In the genomic region with DNA sequence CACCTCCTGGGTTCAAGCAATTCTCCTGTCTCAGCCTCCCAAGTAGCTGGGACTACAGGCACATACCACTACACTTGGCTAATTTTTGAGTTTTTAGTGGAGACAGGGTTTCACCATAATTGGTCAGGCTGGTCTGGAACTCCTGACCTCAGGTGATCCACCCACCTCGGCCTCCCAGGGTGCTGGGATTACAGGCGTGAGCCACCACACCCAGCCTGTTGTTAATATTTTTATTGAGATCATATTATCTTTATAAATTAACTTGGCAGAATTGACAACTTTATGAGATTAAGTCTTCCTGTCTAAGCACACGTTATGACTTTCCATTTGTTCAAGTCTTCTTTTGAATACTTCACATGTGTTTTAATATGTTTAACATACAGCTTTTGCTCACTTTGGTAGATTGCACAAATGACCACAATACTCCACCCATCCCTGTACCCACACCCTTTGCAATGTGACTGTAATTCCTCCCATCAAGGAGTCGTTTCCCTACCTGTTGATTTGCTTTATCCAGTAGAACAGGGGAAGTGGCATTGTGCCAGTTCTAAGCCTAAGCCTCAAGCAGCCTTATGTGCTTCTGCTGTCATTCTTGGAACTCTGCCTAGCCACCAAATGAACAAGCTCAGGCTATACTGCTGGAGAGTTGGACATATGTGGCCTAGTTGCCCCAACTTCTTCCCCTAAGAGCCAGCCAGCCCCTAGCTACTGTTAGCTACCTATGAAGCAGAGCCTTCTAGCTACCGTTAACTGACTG, we compare ENCODE assay signal across 11 cellular contexts. TPM values are rescaled to one million over a fixed set of nuclear protein-coding genes. Genes with fewer than 3 reads are reported as not detected.
DNase-seq lines count a peak whose midpoint lies in the region; ATAC-seq and TF ChIP-seq lines count a peak whose summit lies in the region.
"Had no signal": no experiment of that assay in that cellular context is flagged by ENCODE, and none has a peak within 500 bp of the region (broad histone marks: within the 10 kb centered on the region; RNA-seq: fewer than 3 reads in every experiment).

No MANE protein-coding gene starts in this region.

- CTCF ChIA-PET in CD4-positive, alpha-beta memory T cell (lab: Charles Lee; ENCODE audit: partially characterized antibody): interaction anchor here (1.1 to 1.6 kb wide), 2 partner anchors 8 to 126 kb away, joined by 3 to 12 read pairs; a partner anchor contains a TSS

- DNase-seq in GF-D8 (lab: John Stamatoyannopoulos, UW) (peak; percentile 44), NCI-H2029 (lab: John Stamatoyannopoulos, UW) (peak; percentile 85), T47D (ENCODE audit: low read depth in 1 of 2, low spot score in 1 of 2) (peak; percentile 31 to 83), mucosa of descending colon (peak in 1 of 3 donors; percentile 75), NK-92 (lab: John Stamatoyannopoulos, UW; ENCODE audit: unreplicated experiment) (no peak), activated gamma-delta T cell (lab: John Stamatoyannopoulos, UW) (no peak)
- DNase-seq in CD4-positive, alpha-beta memory T cell: no peak
- DNase-seq: NCI-H146, pancreas had no signal

- ATAC-seq in mucosa of descending colon (peak; percentile 94), HG03108 (IDR thresholded peaks at IDR 0.05; ENCODE audit: unreplicated experiment) (no peak)

- H3K27ac Mint-ChIP-seq in CD4-positive, alpha-beta memory T cell: peak overlapping the region in 1 of 7 donors; percentile 9

- no peak overlapping the region for H3K27ac ChIP-seq in CD4-positive, alpha-beta memory T cell (ENCODE audit: low read depth, low read length)
- H3K27ac ChIP-seq: pancreas, upper lobe of left lung had no signal

- no peaks in the 10 kb centered on the region for H3K9me3 ChIP-seq in mucosa of descending colon
- no peaks in the 10 kb centered on the region for H3K9me3 ChIP-seq in CD4-positive, alpha-beta memory T cell (ENCODE audit: control insufficient read depth in 1 of 2, low read length in 2 of 2)
- H3K9me3 ChIP-seq: pancreas, upper lobe of left lung had no signal

- H3K9me3 Mint-ChIP-seq in CD4-positive, alpha-beta memory T cell: no peaks in the 10 kb centered on the region

- peaks cover 7% of the 10 kb centered on the region for H3K4me1 ChIP-seq in mucosa of descending colon (ENCODE audit: low read depth)
- no peaks in the 10 kb centered on the region for H3K4me1 ChIP-seq in CD4-positive, alpha-beta memory T cell (ENCODE audit: insufficient read depth, low read length)
- H3K4me1 ChIP-seq: upper lobe of left lung had no signal

- no peaks in the 10 kb centered on the region for H3K36me3 ChIP-seq in mucosa of descending colon (ENCODE audit: low read depth)
- no peaks in the 10 kb centered on the region for H3K36me3 ChIP-seq in CD4-positive, alpha-beta memory T cell (ENCODE audit: insufficient read depth, low read length)
- H3K36me3 ChIP-seq: pancreas, upper lobe of left lung had no signal

- no peak overlapping the region for H3K4me3 Mint-ChIP-seq in CD4-positive, alpha-beta memory T cell

- TF ChIP-seq CTCF in mucosa of descending colon (IDR thresholded peaks at IDR 0.05): no peak

- no peaks in the 10 kb centered on the region for H3K27me3 ChIP-seq in CD4-positive, alpha-beta memory T cell (ENCODE audit: insufficient read depth, low read length)
- H3K27me3 ChIP-seq: pancreas, upper lobe of left lung had no signal

- H3K36me3 Mint-ChIP-seq in CD4-positive, alpha-beta memory T cell: no peaks in the 10 kb centered on the region

- intact Hi-C loops in mucosa of descending colon (cut with DNase I, micrococcal nuclease): no loop called here
- intact Hi-C loops in CD4-positive, alpha-beta memory T cell (cut with micrococcal nuclease): no loop called here

- in situ Hi-C loops in T47D (cut with HindIII; ENCODE audit: low pct_unique_long_range_greater_than_20kb, low sequenced_read_pairs): no loop called here

- no peaks in the 10 kb centered on the region for H3K4me1 Mint-ChIP-seq in CD4-positive, alpha-beta memory T cell

- no peak overlapping the region for H3K4me3 ChIP-seq in mucosa of descending colon
- H3K4me3 ChIP-seq in CD4-positive, alpha-beta memory T cell (ENCODE audit: low read length in 2 of 2): no peak overlapping the region
- H3K4me3 ChIP-seq: pancreas, upper lobe of left lung had no signal

- POLR2A ChIA-PET in CD4-positive, alpha-beta memory T cell (lab: Charles Lee; ENCODE audit: partially characterized antibody): no interaction called here

- no peaks in the 10 kb centered on the region for H3K27me3 Mint-ChIP-seq in CD4-positive, alpha-beta memory T cell

RNA-seq across cellular contexts. Expression of a gene that starts 8.2 kb away (rescaled TPM):
- 10 to 100 TPM in 2 of 3 donors, 1 to 10 TPM in 1; 9.7 to 27.7 (median 16.3) TPM for total RNA-seq in mucosa of descending colon
- under 1 TPM; 0.47 to 0.61 TPM for total RNA-seq in CD4-positive, alpha-beta memory T cell
- polyA plus RNA-seq in CD4-positive, alpha-beta memory T cell: under 1 TPM; 0.22 to 0.47 TPM

Comparison
In these comparisons a context has a peak if more than half of its experiments do, and no peak if none do; other contexts are left out.
1. DNase-seq: peak in GF-D8 (single experiment), NCI-H2029 (single experiment) and T47D (2 of 2); none in NK-92 (single experiment), activated gamma-delta T cell (single experiment) and CD4-positive, alpha-beta memory T cell (0 of 5).
2. RNA of a gene that starts 8.2 kb away (total RNA-seq): 9.7 to 27.7 TPM in mucosa of descending colon; 0.47 to 0.61 TPM in CD4-positive, alpha-beta memory T cell; every median in the first group is over 4 times any median in the second.